Comparison of ENCODE assay signal across 8 cellular contexts in genomic region chr9:21803674-21804048, GRCh38. TPM values are rescaled to one million over a fixed set of nuclear protein-coding genes. Genes with fewer than 3 reads are reported as not detected.
A peak's percentile ranks its signal among the peaks of the same experiment; 100 is the strongest.
DNase-seq lines count a peak whose midpoint lies in the region; ATAC-seq and TF ChIP-seq lines count a peak whose summit lies in the region.

No MANE protein-coding gene starts in this region.

- intact Hi-C loops in transverse colon (cut with DNase I; ENCODE audit: low total_unique reads), result no loop called here
- intact Hi-C loops in lower leg skin (cut with DNase I; ENCODE audit: low total_unique reads), result no loop called here

- WGBS in liver, result 43% methylated on average over 9 of the region's 9 CpGs
- WGBS in transverse colon (ENCODE audit: low coverage in 1 of 2), 2 donors, result 23 to 45% methylated on average over 9 of the region's 9 CpGs
- 41 to 54% methylated on average over 9 of the region's 9 CpGs for WGBS in lower leg skin, 2 donors

- in situ Hi-C loops in transverse colon (cut with MboI; ENCODE audit: low pct_ligation_motif_present in 1 of 4, low pct_unique_long_range_greater_than_20kb in 1 of 4, low sequenced_read_pairs in 3 of 4), result loop anchor here in 3 of 4 donors (25.0 kb wide), 3 partner anchors 209 to 659 kb away; partner anchors contain the start of gene CDKN2B (in 2 of the 3)

- H3K9me3 Mint-ChIP-seq in activated T-cell treated with anti-CD3 and anti-CD28 coated beads, Interleukin-2, amount 50 U/mL, for 72 hours, result no peaks in the 10 kb centered on the region

- peaks cover 60% of the 10 kb centered on the region for H3K4me1 Mint-ChIP-seq in activated T-cell treated with anti-CD3 and anti-CD28 coated beads, Interleukin-2, amount 50 U/mL, for 72 hours (ENCODE audit: low read depth)

- no peaks in the 10 kb centered on the region for H3K9me3 ChIP-seq in liver (ENCODE audit: control insufficient read depth in 4 of 4, low read length in 3 of 4)
- H3K9me3 ChIP-seq in transverse colon, result no peaks in the 10 kb centered on the region

- peaks cover 6 to 13% of the 10 kb centered on the region in 2 donors for H3K36me3 Mint-ChIP-seq in activated T-cell treated with anti-CD3 and anti-CD28 coated beads, Interleukin-2, amount 50 U/mL, for 72 hours (ENCODE audit: insufficient read depth in 2 of 2)

- ATAC-seq in activated T-cell treated with anti-CD3 and anti-CD28 coated beads, Interleukin-2, amount 50 U/mL, for 72 hours (replicated peaks in 1 of 2), result no peak
- no peak for ATAC-seq in HG03108 (IDR thresholded peaks at IDR 0.05; ENCODE audit: unreplicated experiment)

- TF ChIP-seq CTCF in liver (IDR thresholded peaks at IDR 0.05; ENCODE audit: low read depth, low read length, missing input control), result no peak
- TF ChIP-seq CTCF in transverse colon (IDR thresholded peaks at IDR 0.05), result no peak
- TF ChIP-seq CTCF in lower leg skin (IDR thresholded peaks at IDR 0.05), result no peak

- H3K36me3 ChIP-seq in liver (ENCODE audit: control insufficient read depth in 4 of 4, insufficient read depth in 3 of 4, low read depth in 1 of 4, low read length in 3 of 4), result no peaks in the 10 kb centered on the region
- H3K36me3 ChIP-seq in transverse colon, result no peaks in the 10 kb centered on the region

- no peak for TF ChIP-seq EP300 in transverse colon (IDR thresholded peaks at IDR 0.05; ENCODE audit: low read depth)

- H3K4me3 Mint-ChIP-seq in activated T-cell treated with anti-CD3 and anti-CD28 coated beads, Interleukin-2, amount 50 U/mL, for 72 hours, result peak overlapping the region; percentile 100

- no peak for DNase-seq in activated T-cell treated with anti-CD3 and anti-CD28 coated beads, Interleukin-2, amount 50 U/mL, for 72 hours
- DNase-seq in activated T-cell treated with anti-CD3 and anti-CD28 coated beads for 4 hours, result no peak
- DNase-seq in transverse colon, result no peak
- DNase-seq in stimulated activated CD4-positive, alpha-beta T cell treated with anti-CD3 and anti-CD28 coated beads, Interleukin-4, amount 100 ng/mL, for 24 hours, result no peak
- no peak for DNase-seq in lower leg skin (ENCODE audit: low spot score in 2 of 2)

- H3K4me1 ChIP-seq in liver (ENCODE audit: control insufficient read depth in 4 of 4, insufficient read depth in 4 of 4, low read length in 3 of 4), result peaks cover 0 to 21% (median 7%) of the 10 kb centered on the region in 4 donors
- peaks cover 3 to 20% (median 11%) of the 10 kb centered on the region in 4 donors for H3K4me1 ChIP-seq in transverse colon

- no peaks in the 10 kb centered on the region for H3K27me3 ChIP-seq in liver (ENCODE audit: control insufficient read depth in 4 of 4, insufficient read depth in 4 of 4, low read length in 3 of 4)
- H3K27me3 ChIP-seq in transverse colon, result no peaks in the 10 kb centered on the region

- H3K9ac ChIP-seq in liver (ENCODE audit: low read depth in 1 of 2, low read length in 2 of 2), result peak overlapping the region; percentile 72 to 82

- H3K27me3 Mint-ChIP-seq in activated T-cell treated with anti-CD3 and anti-CD28 coated beads, Interleukin-2, amount 50 U/mL, for 72 hours (ENCODE audit: low read depth), result no peaks in the 10 kb centered on the region

- TF ChIP-seq POLR2A in transverse colon (IDR thresholded peaks at IDR 0.05) (no peak), lower leg skin (IDR thresholded peaks at IDR 0.05) (no peak)

- no peak for TF ChIP-seq RAD21 in liver (IDR thresholded peaks at IDR 0.05)

- H3K4me3 ChIP-seq in liver (ENCODE audit: low read depth in 1 of 3, low read length in 3 of 3) (peak overlapping the region; percentile 84 to 96 (median 95)), transverse colon (peak overlapping the region in 3 of 4 donors; percentile 76 to 79 (median 77)), lower leg skin (ENCODE audit: low read depth, poor library complexity, severe bottlenecking) (no peak overlapping the region)

- peak overlapping the region; percentile 65 for H3K27ac ChIP-seq in angular gyrus (ENCODE audit: low read depth, low read length)
- H3K27ac ChIP-seq in liver (ENCODE audit: low read depth in 1 of 2, low read length in 2 of 2), result peak overlapping the region; percentile 68 to 95
- peak overlapping the region; percentile 82 to 96 (median 92) for H3K27ac ChIP-seq in transverse colon

- peak overlapping the region; percentile 99 for H3K27ac Mint-ChIP-seq in activated T-cell treated with anti-CD3 and anti-CD28 coated beads, Interleukin-2, amount 50 U/mL, for 72 hours

TF ChIP-seq in liver, 16 proteins besides CTCF, POLR2A, EP300 and RAD21:
- TF ChIP-seq FOXA1 (IDR thresholded peaks at IDR 0.05), result no peak
- no peak for TF ChIP-seq HNF4G (IDR thresholded peaks at IDR 0.05)
- TF ChIP-seq ATF3 (IDR thresholded peaks at IDR 0.05), result no peak
- no peak for TF ChIP-seq RXRA (IDR thresholded peaks at IDR 0.05)
- no peak for TF ChIP-seq EGR1 (IDR thresholded peaks at IDR 0.05; ENCODE audit: low read depth in 2 of 2)
- no peak for TF ChIP-seq GABPA (IDR thresholded peaks at IDR 0.05 in 1 of 2, conservative IDR thresholded peaks at IDR 0.05 in 1 of 2)
- no peak for TF ChIP-seq MAX (IDR thresholded peaks at IDR 0.05)
- no peak for TF ChIP-seq YY1 (IDR thresholded peaks at IDR 0.05)
- TF ChIP-seq HNF4A (conservative IDR thresholded peaks at IDR 0.05), result no peak
- no peak for TF ChIP-seq ZBTB33 (IDR thresholded peaks at IDR 0.05)
- no peak for TF ChIP-seq TAF1 (conservative IDR thresholded peaks at IDR 0.05)
- TF ChIP-seq SP1 (IDR thresholded peaks at IDR 0.05), result no peak
- no peak for TF ChIP-seq REST (IDR thresholded peaks at IDR 0.05)

RNA-seq across cellular contexts. Expression of gene MTAP, which starts 1.2 kb away (rescaled TPM):
- 10 to 100 TPM; 67.1 to 71.3 TPM for total RNA-seq in activated T-cell treated with anti-CD3 and anti-CD28 coated beads, Interleukin-2, amount 50 U/mL, for 72 hours
- 10 to 100 TPM; 12.9 to 17.7 TPM for total RNA-seq in liver
- polyA plus RNA-seq in liver, result 10 to 100 TPM in 1 of 2 donors, 1 to 10 TPM in 1; 8.6 to 12.2 TPM
- total RNA-seq in transverse colon, result 10 to 100 TPM in 3 of 4 donors, 1 to 10 TPM in 1; 4.5 to 15.1 (median 13.6) TPM
- 10 to 100 TPM; 12.9 to 18.2 (median 14.7) TPM for total RNA-seq in lower leg skin
